In the genomic region with DNA sequence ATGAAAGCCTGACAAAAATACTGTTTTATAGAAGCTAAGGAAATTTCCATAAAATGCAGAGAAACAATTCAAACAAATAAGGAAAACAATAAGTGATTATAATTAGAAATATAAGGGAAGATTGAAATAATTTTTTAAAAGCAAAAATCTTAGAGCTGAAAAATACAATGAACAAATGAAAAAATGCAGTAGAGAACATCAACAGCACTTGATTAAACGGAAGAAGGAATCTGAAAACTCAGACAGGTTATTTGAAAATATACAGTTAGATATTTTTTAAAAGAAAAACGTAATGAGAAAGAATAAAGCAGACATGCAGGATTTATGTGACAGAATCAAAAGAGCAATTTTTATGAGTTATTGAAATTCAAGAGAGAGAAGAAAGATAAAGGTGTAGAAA, we compare ENCODE assay signal across 21 cellular contexts.
"Had no signal": no experiment of that assay in that cellular context is flagged by ENCODE, and none has a peak within 500 bp of the region (broad histone marks: within the 10 kb centered on the region; RNA-seq: fewer than 3 reads in every experiment).

No MANE protein-coding gene starts in this region.

- H2AFZ ChIP-seq: hepatocyte had no signal

- DNase-seq: dermis blood vessel endothelial cell; dorsolateral prefrontal cortex; effector CD4-positive, alpha-beta T cell; effector memory CD4-positive, alpha-beta T cell; foreskin keratinocyte; heart left ventricle; left cardiac atrium; left lung; left ventricle myocardium superior; lower lobe of right lung; mesenchymal stem cell; mucosa of descending colon; naive B cell had no signal

- H3K79me2 ChIP-seq: hepatocyte had no signal

- H3K4me1 ChIP-seq: esophagus muscularis mucosa, foreskin keratinocyte, gastroesophageal sphincter, heart left ventricle, left lung, lower lobe of right lung had no signal

- H3K27ac ChIP-seq: coronary artery, dorsolateral prefrontal cortex, esophagus muscularis mucosa, foreskin keratinocyte, gastroesophageal sphincter, heart left ventricle, hepatocyte, left lung, lower lobe of right lung had no signal

- H3K4me2 ChIP-seq: hepatocyte had no signal

- H3K4me3 ChIP-seq: coronary artery, dorsolateral prefrontal cortex, esophagus muscularis mucosa, gastroesophageal sphincter, heart left ventricle, hepatocyte, left lung, lower lobe of right lung, mucosa of descending colon had no signal

- H3K36me3 ChIP-seq: esophagus muscularis mucosa, gastroesophageal sphincter, heart left ventricle, left lung, lower lobe of right lung had no signal

- ATAC-seq: foreskin keratinocyte, gastroesophageal sphincter, heart left ventricle, left cardiac atrium, left lung, left ventricle myocardium superior, lower lobe of right lung, mucosa of descending colon had no signal

- FAIRE-seq: endothelial cell of umbilical vein, frontal cortex, islet of Langerhans, keratinocyte had no signal

- H3K27me3 ChIP-seq: dorsolateral prefrontal cortex, esophagus muscularis mucosa, foreskin keratinocyte, gastroesophageal sphincter, heart left ventricle, hepatocyte, left lung had no signal
